Comparison of ENCODE assay signal across 1 cellular context in genomic region chr12:103840881-103841689, GRCh38.
TF ChIP-seq lines count a peak whose summit lies in the region.

NT5DC3 (minus strand) TSS chr12:103841234; CDS start chr12:103841156, 78 bp downstream.

TF ChIP-seq in K562, 482 proteins besides CTCF, POLR2A, EP300 and RAD21 (continued from another document and continues in another):
- TF ChIP-seq CUX1 (CRISPR knock-in tag; IDR thresholded peaks at IDR 0.05) (no peak), MBD2 (IDR thresholded peaks at IDR 0.05; ENCODE audit: borderline replicate concordance, low read depth) (0 out of 2 replicates have a peak, but pooled peaks have one; percentile 37), TBP (optimal IDR thresholded peaks at IDR 0.05; ENCODE audit: low read depth, low read length) (peak; percentile 58), UBTF (IDR thresholded peaks at IDR 0.05; ENCODE audit: borderline replicate concordance in 1 of 2, low read depth in 2 of 2, low read length in 2 of 2) (0 out of 4 replicates have a peak, but pooled peaks of 1 of the 2 experiments have one; percentile 46), SUPT5H (IDR thresholded peaks at IDR 0.05) (peak; percentile 80), NR2C1 (IDR thresholded peaks at IDR 0.05) (0 out of 2 replicates have a peak, but pooled peaks have one; percentile 9), NR2C1 (tag; IDR thresholded peaks at IDR 0.05) (no peak), YY1 (IDR thresholded peaks at IDR 0.05; ENCODE audit: borderline replicate concordance in 1 of 3, control insufficient read depth in 1 of 3, extremely low read depth in 1 of 3, insufficient read depth in 3 of 3, insufficient read length in 1 of 3, insufficient replicate concordance in 2 of 3, low read depth in 1 of 3, low read length in 2 of 3) (peak in 2 of 3 experiments; percentile 27 to 55), CREM (IDR thresholded peaks at IDR 0.05; ENCODE audit: low read depth) (peak; percentile 49), MAZ (CRISPR knock-in tag; conservative IDR thresholded peaks at IDR 0.05 in 1 of 2, IDR thresholded peaks at IDR 0.05 in 1 of 2) (peak in 1 of 2 experiments; percentile 75), ZNF239 (CRISPR knock-in tag; IDR thresholded peaks at IDR 0.05) (no peak), TCF7 (IDR thresholded peaks at IDR 0.05; ENCODE audit: borderline replicate concordance) (0 out of 2 replicates have a peak, but pooled peaks have one; percentile 11), KDM5B (IDR thresholded peaks at IDR 0.05; ENCODE audit: insufficient replicate concordance, low read depth, low read length) (peak; percentile 41), GATAD2B (IDR thresholded peaks at IDR 0.05; ENCODE audit: borderline replicate concordance) (peak; percentile 91), SMARCC2 (IDR thresholded peaks at IDR 0.05; ENCODE audit: low read depth) (no peak), ZNF75A (CRISPR knock-in tag; IDR thresholded peaks at IDR 0.05) (no peak), SIN3B (IDR thresholded peaks at IDR 0.05; ENCODE audit: low read depth) (peak; percentile 61; the same call in 1 of the 2 replicates), BRCA1 (IDR thresholded peaks at IDR 0.05) (no peak), BRCA1 (CRISPR knock-in tag; IDR thresholded peaks at IDR 0.05) (0 out of 2 replicates have a peak, but pooled peaks have one; percentile 75), YBX1 (IDR thresholded peaks at IDR 0.05) (no peak), L3MBTL2 (IDR thresholded peaks at IDR 0.05) (peak; percentile 89), RBFOX2 (IDR thresholded peaks at IDR 0.05; ENCODE audit: low read depth, low read length) (peak; percentile 82), KAT7 (CRISPR knock-in tag; IDR thresholded peaks at IDR 0.05; ENCODE audit: borderline replicate concordance) (0 out of 2 replicates have a peak, but pooled peaks have one; percentile 10), MECOM (CRISPR knock-in tag; IDR thresholded peaks at IDR 0.05) (0 out of 2 replicates have a peak, but pooled peaks have one; percentile 24), SNRNP70 (optimal IDR thresholded peaks at IDR 0.05; ENCODE audit: low read depth, low read length) (no peak), ZNF175 (CRISPR knock-in tag; IDR thresholded peaks at IDR 0.05; ENCODE audit: low read depth) (peak; percentile 55; the same call in 1 of the 2 replicates), NBN (IDR thresholded peaks at IDR 0.05; ENCODE audit: low read depth) (no peak)
- TF ChIP-seq, protein P1, sequence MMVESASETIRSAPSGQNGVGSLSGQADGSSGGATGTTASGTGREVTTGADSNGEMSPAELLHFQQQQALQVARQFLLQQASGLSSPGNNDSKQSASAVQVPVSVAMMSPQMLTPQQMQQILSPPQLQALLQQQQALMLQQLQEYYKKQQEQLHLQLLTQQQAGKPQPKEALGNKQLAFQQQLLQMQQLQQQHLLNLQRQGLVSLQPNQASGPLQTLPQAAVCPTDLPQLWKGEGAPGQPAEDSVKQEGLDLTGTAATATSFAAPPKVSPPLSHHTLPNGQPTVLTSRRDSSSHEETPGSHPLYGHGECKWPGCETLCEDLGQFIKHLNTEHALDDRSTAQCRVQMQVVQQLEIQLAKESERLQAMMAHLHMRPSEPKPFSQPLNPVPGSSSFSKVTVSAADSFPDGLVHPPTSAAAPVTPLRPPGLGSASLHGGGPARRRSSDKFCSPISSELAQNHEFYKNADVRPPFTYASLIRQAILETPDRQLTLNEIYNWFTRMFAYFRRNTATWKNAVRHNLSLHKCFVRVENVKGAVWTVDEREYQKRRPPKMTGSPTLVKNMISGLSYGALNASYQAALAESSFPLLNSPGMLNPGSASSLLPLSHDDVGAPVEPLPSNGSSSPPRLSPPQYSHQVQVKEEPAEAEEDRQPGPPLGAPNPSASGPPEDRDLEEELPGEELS (CRISPR knock-in tag; IDR thresholded peaks at IDR 0.05; ENCODE audit: borderline replicate concordance) = 0 out of 2 replicates have a peak, but pooled peaks have one; percentile 10
- TF ChIP-seq, protein P2, sequence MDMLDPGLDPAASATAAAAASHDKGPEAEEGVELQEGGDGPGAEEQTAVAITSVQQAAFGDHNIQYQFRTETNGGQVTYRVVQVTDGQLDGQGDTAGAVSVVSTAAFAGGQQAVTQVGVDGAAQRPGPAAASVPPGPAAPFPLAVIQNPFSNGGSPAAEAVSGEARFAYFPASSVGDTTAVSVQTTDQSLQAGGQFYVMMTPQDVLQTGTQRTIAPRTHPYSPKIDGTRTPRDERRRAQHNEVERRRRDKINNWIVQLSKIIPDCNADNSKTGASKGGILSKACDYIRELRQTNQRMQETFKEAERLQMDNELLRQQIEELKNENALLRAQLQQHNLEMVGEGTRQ (CRISPR knock-in tag; IDR thresholded peaks at IDR 0.05) = peak; percentile 82
- TF ChIP-seq, protein P3, sequence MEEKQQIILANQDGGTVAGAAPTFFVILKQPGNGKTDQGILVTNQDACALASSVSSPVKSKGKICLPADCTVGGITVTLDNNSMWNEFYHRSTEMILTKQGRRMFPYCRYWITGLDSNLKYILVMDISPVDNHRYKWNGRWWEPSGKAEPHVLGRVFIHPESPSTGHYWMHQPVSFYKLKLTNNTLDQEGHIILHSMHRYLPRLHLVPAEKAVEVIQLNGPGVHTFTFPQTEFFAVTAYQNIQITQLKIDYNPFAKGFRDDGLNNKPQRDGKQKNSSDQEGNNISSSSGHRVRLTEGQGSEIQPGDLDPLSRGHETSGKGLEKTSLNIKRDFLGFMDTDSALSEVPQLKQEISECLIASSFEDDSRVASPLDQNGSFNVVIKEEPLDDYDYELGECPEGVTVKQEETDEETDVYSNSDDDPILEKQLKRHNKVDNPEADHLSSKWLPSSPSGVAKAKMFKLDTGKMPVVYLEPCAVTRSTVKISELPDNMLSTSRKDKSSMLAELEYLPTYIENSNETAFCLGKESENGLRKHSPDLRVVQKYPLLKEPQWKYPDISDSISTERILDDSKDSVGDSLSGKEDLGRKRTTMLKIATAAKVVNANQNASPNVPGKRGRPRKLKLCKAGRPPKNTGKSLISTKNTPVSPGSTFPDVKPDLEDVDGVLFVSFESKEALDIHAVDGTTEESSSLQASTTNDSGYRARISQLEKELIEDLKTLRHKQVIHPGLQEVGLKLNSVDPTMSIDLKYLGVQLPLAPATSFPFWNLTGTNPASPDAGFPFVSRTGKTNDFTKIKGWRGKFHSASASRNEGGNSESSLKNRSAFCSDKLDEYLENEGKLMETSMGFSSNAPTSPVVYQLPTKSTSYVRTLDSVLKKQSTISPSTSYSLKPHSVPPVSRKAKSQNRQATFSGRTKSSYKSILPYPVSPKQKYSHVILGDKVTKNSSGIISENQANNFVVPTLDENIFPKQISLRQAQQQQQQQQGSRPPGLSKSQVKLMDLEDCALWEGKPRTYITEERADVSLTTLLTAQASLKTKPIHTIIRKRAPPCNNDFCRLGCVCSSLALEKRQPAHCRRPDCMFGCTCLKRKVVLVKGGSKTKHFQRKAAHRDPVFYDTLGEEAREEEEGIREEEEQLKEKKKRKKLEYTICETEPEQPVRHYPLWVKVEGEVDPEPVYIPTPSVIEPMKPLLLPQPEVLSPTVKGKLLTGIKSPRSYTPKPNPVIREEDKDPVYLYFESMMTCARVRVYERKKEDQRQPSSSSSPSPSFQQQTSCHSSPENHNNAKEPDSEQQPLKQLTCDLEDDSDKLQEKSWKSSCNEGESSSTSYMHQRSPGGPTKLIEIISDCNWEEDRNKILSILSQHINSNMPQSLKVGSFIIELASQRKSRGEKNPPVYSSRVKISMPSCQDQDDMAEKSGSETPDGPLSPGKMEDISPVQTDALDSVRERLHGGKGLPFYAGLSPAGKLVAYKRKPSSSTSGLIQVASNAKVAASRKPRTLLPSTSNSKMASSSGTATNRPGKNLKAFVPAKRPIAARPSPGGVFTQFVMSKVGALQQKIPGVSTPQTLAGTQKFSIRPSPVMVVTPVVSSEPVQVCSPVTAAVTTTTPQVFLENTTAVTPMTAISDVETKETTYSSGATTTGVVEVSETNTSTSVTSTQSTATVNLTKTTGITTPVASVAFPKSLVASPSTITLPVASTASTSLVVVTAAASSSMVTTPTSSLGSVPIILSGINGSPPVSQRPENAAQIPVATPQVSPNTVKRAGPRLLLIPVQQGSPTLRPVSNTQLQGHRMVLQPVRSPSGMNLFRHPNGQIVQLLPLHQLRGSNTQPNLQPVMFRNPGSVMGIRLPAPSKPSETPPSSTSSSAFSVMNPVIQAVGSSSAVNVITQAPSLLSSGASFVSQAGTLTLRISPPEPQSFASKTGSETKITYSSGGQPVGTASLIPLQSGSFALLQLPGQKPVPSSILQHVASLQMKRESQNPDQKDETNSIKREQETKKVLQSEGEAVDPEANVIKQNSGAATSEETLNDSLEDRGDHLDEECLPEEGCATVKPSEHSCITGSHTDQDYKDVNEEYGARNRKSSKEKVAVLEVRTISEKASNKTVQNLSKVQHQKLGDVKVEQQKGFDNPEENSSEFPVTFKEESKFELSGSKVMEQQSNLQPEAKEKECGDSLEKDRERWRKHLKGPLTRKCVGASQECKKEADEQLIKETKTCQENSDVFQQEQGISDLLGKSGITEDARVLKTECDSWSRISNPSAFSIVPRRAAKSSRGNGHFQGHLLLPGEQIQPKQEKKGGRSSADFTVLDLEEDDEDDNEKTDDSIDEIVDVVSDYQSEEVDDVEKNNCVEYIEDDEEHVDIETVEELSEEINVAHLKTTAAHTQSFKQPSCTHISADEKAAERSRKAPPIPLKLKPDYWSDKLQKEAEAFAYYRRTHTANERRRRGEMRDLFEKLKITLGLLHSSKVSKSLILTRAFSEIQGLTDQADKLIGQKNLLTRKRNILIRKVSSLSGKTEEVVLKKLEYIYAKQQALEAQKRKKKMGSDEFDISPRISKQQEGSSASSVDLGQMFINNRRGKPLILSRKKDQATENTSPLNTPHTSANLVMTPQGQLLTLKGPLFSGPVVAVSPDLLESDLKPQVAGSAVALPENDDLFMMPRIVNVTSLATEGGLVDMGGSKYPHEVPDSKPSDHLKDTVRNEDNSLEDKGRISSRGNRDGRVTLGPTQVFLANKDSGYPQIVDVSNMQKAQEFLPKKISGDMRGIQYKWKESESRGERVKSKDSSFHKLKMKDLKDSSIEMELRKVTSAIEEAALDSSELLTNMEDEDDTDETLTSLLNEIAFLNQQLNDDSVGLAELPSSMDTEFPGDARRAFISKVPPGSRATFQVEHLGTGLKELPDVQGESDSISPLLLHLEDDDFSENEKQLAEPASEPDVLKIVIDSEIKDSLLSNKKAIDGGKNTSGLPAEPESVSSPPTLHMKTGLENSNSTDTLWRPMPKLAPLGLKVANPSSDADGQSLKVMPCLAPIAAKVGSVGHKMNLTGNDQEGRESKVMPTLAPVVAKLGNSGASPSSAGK (IDR thresholded peaks at IDR 0.05) = peak; percentile 36; the same call in 1 of the 2 replicates
- TF ChIP-seq, protein P4, sequence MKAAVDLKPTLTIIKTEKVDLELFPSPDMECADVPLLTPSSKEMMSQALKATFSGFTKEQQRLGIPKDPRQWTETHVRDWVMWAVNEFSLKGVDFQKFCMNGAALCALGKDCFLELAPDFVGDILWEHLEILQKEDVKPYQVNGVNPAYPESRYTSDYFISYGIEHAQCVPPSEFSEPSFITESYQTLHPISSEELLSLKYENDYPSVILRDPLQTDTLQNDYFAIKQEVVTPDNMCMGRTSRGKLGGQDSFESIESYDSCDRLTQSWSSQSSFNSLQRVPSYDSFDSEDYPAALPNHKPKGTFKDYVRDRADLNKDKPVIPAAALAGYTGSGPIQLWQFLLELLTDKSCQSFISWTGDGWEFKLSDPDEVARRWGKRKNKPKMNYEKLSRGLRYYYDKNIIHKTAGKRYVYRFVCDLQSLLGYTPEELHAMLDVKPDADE (conservative IDR thresholded peaks at IDR 0.05; ENCODE audit: control insufficient read depth, low read depth, low read length) = peak; percentile 80
- TF ChIP-seq, protein P5, sequence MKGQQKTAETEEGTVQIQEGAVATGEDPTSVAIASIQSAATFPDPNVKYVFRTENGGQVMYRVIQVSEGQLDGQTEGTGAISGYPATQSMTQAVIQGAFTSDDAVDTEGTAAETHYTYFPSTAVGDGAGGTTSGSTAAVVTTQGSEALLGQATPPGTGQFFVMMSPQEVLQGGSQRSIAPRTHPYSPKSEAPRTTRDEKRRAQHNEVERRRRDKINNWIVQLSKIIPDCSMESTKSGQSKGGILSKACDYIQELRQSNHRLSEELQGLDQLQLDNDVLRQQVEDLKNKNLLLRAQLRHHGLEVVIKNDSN (CRISPR knock-in tag; IDR thresholded peaks at IDR 0.05) = peak; percentile 81
